In the genomic region with DNA sequence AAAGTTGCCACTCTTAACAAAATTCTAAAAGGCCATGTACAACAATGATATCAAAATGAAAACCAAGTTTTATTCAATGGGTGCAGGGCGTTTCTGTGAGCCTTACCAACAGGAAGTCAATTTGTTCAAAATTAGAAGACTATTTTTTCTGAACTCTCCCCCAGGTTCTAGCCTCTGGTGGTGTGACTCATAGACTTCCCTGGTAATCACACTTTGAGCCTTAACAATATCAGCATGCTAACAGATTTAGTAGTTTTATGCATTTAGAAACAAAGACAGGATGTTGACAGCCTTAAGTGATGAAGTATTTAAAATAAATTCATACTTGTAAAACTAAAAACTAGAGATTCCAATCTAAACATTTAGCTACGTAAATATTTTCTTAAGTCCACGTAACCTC, we compare ENCODE assay signal across 10 cellular contexts.
DNase-seq lines count a peak whose midpoint lies in the region; ATAC-seq and TF ChIP-seq lines count a peak whose summit lies in the region.
"Had no signal": no experiment of that assay in that cellular context is flagged by ENCODE, and none has a peak within 500 bp of the region (broad histone marks: within the 10 kb centered on the region; RNA-seq: fewer than 3 reads in every experiment).

No MANE protein-coding gene starts in this region.

- H3K4me3 ChIP-seq in SK-N-SH (ENCODE audit: low read depth in 2 of 2, low read length in 1 of 2) = no peak overlapping the region
- peak overlapping the region; percentile 7; the same call in 1 of the 2 replicates for H3K4me3 ChIP-seq in MM.1S (ENCODE audit: low read length)
- no peak overlapping the region for H3K4me3 ChIP-seq in adrenal gland
- H3K4me3 ChIP-seq: lung had no signal

- no peaks in the 10 kb centered on the region for H3K79me2 ChIP-seq in SK-N-SH (ENCODE audit: insufficient read depth)
- H3K79me2 ChIP-seq in MM.1S (ENCODE audit: low read length) = 0 out of 2 replicates have a peak, but pooled peaks cover 6% of the 10 kb centered on the region

- no peaks in the 10 kb centered on the region for H4K20me1 ChIP-seq in SK-N-SH (ENCODE audit: insufficient read depth)
- no peaks in the 10 kb centered on the region for H4K20me1 ChIP-seq in MM.1S (ENCODE audit: insufficient read depth, low read length)

- TF ChIP-seq RAD21 in SK-N-SH (IDR thresholded peaks at IDR 0.05; ENCODE audit: low read length) = no peak

- peaks cover 24 to 47% of the 10 kb centered on the region in 2 donors for H3K36me3 Mint-ChIP-seq in activated naive CD4-positive, alpha-beta T cell treated with anti-CD3 and anti-CD28 coated beads, Interleukin-2, amount 50 U/mL, for 72 hours
- H3K36me3 Mint-ChIP-seq in naive thymus-derived CD8-positive, alpha-beta T cell = peaks cover 0 to 22% (median 5%) of the 10 kb centered on the region in 3 donors

- H3K27me3 Mint-ChIP-seq in naive thymus-derived CD8-positive, alpha-beta T cell = no peaks in the 10 kb centered on the region

- H3K4me3 Mint-ChIP-seq in naive thymus-derived CD8-positive, alpha-beta T cell = peak overlapping the region in 8 of 10 donors; percentile 8 to 58 (median 36)

- H3K27ac Mint-ChIP-seq in activated naive CD4-positive, alpha-beta T cell treated with anti-CD3 and anti-CD28 coated beads, Interleukin-2, amount 50 U/mL, for 72 hours = peak overlapping the region; percentile 95 to 98
- H3K27ac Mint-ChIP-seq in naive thymus-derived CD8-positive, alpha-beta T cell = peak overlapping the region in 6 of 10 donors; percentile 23 to 91 (median 76)

- TF ChIP-seq EP300 in SK-N-SH (IDR thresholded peaks at IDR 0.05; ENCODE audit: borderline replicate concordance in 1 of 2, low read depth in 1 of 2, low read length in 1 of 2) = no peak

- no peaks in the 10 kb centered on the region for H3K27me3 ChIP-seq in SK-N-SH (ENCODE audit: insufficient read depth)
- H3K27me3 ChIP-seq in MM.1S (replicated peaks; ENCODE audit: insufficient read depth, low read length) = no peaks in the 10 kb centered on the region
- no peaks in the 10 kb centered on the region for H3K27me3 ChIP-seq in adrenal gland

- WGBS in SK-N-SH (ENCODE audit: low lambda C conversion rate) = 59% methylated on average over 3 of the region's 3 CpGs
- WGBS in adrenal gland, 4 donors = 75 to 83% (median 78%) methylated on average over 3 of the region's 3 CpGs

- H3F3A ChIP-seq in SK-N-SH (replicated peaks; ENCODE audit: insufficient read depth) = peaks cover 18% of the 10 kb centered on the region
- peaks cover 28% of the 10 kb centered on the region for H3F3A ChIP-seq in MM.1S (ENCODE audit: insufficient read depth, low read length)

- H2AFZ ChIP-seq in SK-N-SH (ENCODE audit: low read depth) (no peak overlapping the region), MM.1S (ENCODE audit: low read length) (no peak overlapping the region)

- H3K4me1 ChIP-seq in SK-N-SH (ENCODE audit: control insufficient read depth in 1 of 2, insufficient read depth in 2 of 2, low read depth in 1 of 2, low read length in 1 of 2) (peaks cover 23 to 49% of the 10 kb centered on the region in 2 experiments), MM.1S (ENCODE audit: low read length) (peaks cover 57% of the 10 kb centered on the region), adrenal gland (replicated peaks in 1 of 2) (peaks cover 0 to 27% of the 10 kb centered on the region in 2 donors)

- H3K4me1 Mint-ChIP-seq in naive thymus-derived CD8-positive, alpha-beta T cell = peaks cover 30 to 92% (median 69%) of the 10 kb centered on the region in 4 donors

- TF ChIP-seq POLR2A in adrenal gland (IDR thresholded peaks at IDR 0.05) = no peak

- intact Hi-C loops in adrenal gland (cut with DNase I) = no loop called here

- H3K9ac ChIP-seq in SK-N-SH (no peak overlapping the region), MM.1S (ENCODE audit: low read length) (peak overlapping the region; percentile 7; the same call in 1 of the 2 replicates)

- H3K36me3 ChIP-seq in SK-N-SH (replicated peaks in 1 of 2; ENCODE audit: control insufficient read depth in 1 of 2, insufficient read depth in 2 of 2, low read length in 1 of 2) (peaks cover 0 to 2% of the 10 kb centered on the region in 2 experiments), MM.1S (replicated peaks; ENCODE audit: insufficient read depth, low read length) (no peaks in the 10 kb centered on the region), adrenal gland (replicated peaks in 1 of 2) (no peaks in the 10 kb centered on the region)

- no peak for ATAC-seq in SK-N-SH treated with all-trans-retinoic acid at 6 μM for 48 hours
- peak in 1 of 2 donors; percentile 30 for ATAC-seq in activated naive CD4-positive, alpha-beta T cell treated with anti-CD3 and anti-CD28 coated beads, Interleukin-2, amount 50 U/mL, for 72 hours
- peak; percentile 62 to 67 for ATAC-seq in naive thymus-derived CD8-positive, alpha-beta T cell

- H3K9me2 ChIP-seq in SK-N-SH (no peaks in the 10 kb centered on the region), MM.1S (replicated peaks; ENCODE audit: insufficient read depth, low read length) (no peaks in the 10 kb centered on the region)

- TF ChIP-seq CTCF in SK-N-SH (IDR thresholded peaks at IDR 0.05) = no peak
- TF ChIP-seq CTCF in MM.1S (IDR thresholded peaks at IDR 0.05; ENCODE audit: low read length) = no peak
- no peak for TF ChIP-seq CTCF in adrenal gland (IDR thresholded peaks at IDR 0.05)

- H3K27ac ChIP-seq in SK-N-SH (ENCODE audit: low read depth in 2 of 2, low read length in 1 of 2) (peak overlapping the region in 1 of 2 experiments; percentile 2; a peak in 1 of 4 replicates), MM.1S (ENCODE audit: low read length) (peak overlapping the region; percentile 17; the same call in 1 of the 2 replicates), adrenal gland (no peak overlapping the region)

- H3K4me2 ChIP-seq in SK-N-SH = 0 out of 2 replicates have a peak overlapping the region, but pooled peaks have one; percentile 11
- peak overlapping the region; percentile 56 for H3K4me2 ChIP-seq in MM.1S (ENCODE audit: low read depth, low read length)

- CTCF ChIA-PET in SK-N-SH (lab: Yijun Ruan, JAX) = interaction anchor here (1.3 kb wide), 1 partner anchor 41 kb away, joined by 4 read pairs; no protein-coding TSS in a partner anchor

- H3K9me3 Mint-ChIP-seq in activated naive CD4-positive, alpha-beta T cell treated with anti-CD3 and anti-CD28 coated beads, Interleukin-2, amount 50 U/mL, for 72 hours = peaks cover 5 to 11% of the 10 kb centered on the region in 2 donors
- H3K9me3 Mint-ChIP-seq in naive thymus-derived CD8-positive, alpha-beta T cell = no peaks in the 10 kb centered on the region

- no peaks in the 10 kb centered on the region for H3K9me3 ChIP-seq in SK-N-SH
- no peaks in the 10 kb centered on the region for H3K9me3 ChIP-seq in MM.1S (replicated peaks; ENCODE audit: insufficient read depth, low read length)
- H3K9me3 ChIP-seq in adrenal gland (replicated peaks in 1 of 3) = no peaks in the 10 kb centered on the region

- DNase-seq in SK-N-SH = no peak
- peak; percentile 55 for DNase-seq in MM.1S
- no peak for DNase-seq in activated naive CD4-positive, alpha-beta T cell treated with anti-CD3 and anti-CD28 coated beads, Interleukin-2, amount 50 U/mL, for 72 hours (ENCODE audit: low spot score in 2 of 2)
- peak in 2 of 10 donors; percentile 3 to 15 for DNase-seq in naive thymus-derived CD8-positive, alpha-beta T cell
- no peak for DNase-seq in adrenal gland
- no peak for DNase-seq in NCI-H82 treated with DMSO at 0.1 percent for 48 hours (lab: John Stamatoyannopoulos, UW; ENCODE audit: unreplicated experiment)
- DNase-seq in activated CD4-positive, CD25-positive, alpha-beta regulatory T cell (lab: John Stamatoyannopoulos, UW) = no peak
- DNase-seq: 8988T had no signal

- POLR2A ChIA-PET in SK-N-SH (lab: Yijun Ruan, JAX) = no interaction called here
- POLR2A ChIA-PET in naive thymus-derived CD8-positive, alpha-beta T cell (lab: Charles Lee) = interaction anchor here (0.9 to 1.2 kb wide), 5 partner anchors 27 to 114 kb away, joined by 3 to 7 read pairs (median 3); no protein-coding TSS in a partner anchor

TF ChIP-seq in SK-N-SH, 30 proteins besides CTCF, POLR2A, EP300 and RAD21 (continues in another document):
- TF ChIP-seq GATA2 (CRISPR knock-in tag; IDR thresholded peaks at IDR 0.05) (no peak), SIN3A (IDR thresholded peaks at IDR 0.05; ENCODE audit: borderline replicate concordance, low read depth, low read length) (no peak)
- TF ChIP-seq, protein P1, sequence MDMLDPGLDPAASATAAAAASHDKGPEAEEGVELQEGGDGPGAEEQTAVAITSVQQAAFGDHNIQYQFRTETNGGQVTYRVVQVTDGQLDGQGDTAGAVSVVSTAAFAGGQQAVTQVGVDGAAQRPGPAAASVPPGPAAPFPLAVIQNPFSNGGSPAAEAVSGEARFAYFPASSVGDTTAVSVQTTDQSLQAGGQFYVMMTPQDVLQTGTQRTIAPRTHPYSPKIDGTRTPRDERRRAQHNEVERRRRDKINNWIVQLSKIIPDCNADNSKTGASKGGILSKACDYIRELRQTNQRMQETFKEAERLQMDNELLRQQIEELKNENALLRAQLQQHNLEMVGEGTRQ (IDR thresholded peaks at IDR 0.05; ENCODE audit: borderline replicate concordance, low read depth, low read length) = no peak
- TF ChIP-seq, protein P2, sequence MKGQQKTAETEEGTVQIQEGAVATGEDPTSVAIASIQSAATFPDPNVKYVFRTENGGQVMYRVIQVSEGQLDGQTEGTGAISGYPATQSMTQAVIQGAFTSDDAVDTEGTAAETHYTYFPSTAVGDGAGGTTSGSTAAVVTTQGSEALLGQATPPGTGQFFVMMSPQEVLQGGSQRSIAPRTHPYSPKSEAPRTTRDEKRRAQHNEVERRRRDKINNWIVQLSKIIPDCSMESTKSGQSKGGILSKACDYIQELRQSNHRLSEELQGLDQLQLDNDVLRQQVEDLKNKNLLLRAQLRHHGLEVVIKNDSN (IDR thresholded peaks at IDR 0.05; ENCODE audit: borderline replicate concordance, low read depth) = no peak

TF ChIP-seq in SK-N-SH treated with all-trans-retinoic acid at 6 μM for 48 hours, 23 proteins besides CTCF, POLR2A, EP300 and RAD21:
- TF ChIP-seq POU6F1 (CRISPR knock-in tag; IDR thresholded peaks at IDR 0.05; ENCODE audit: borderline replicate concordance, low read depth) = no peak
- no peak for TF ChIP-seq ZNF70 (CRISPR knock-in tag; IDR thresholded peaks at IDR 0.05)
- no peak for TF ChIP-seq ISL1 (CRISPR knock-in tag; IDR thresholded peaks at IDR 0.05)
- no peak for TF ChIP-seq ZNF565 (CRISPR knock-in tag; conservative IDR thresholded peaks at IDR 0.05; ENCODE audit: low read depth)
- TF ChIP-seq ZC3H10 (CRISPR knock-in tag; IDR thresholded peaks at IDR 0.05) = no peak
